In genomic region chr14:68819260-68819691, GRCh38 we compare ENCODE assay signal across 1 cellular context.
TF ChIP-seq lines count a peak whose summit lies in the region.

No MANE protein-coding gene starts in this region.

TF ChIP-seq in Ishikawa, 13 proteins besides CTCF, POLR2A, EP300 and RAD21 (continued from another document):
- TF ChIP-seq USF1 (IDR thresholded peaks at IDR 0.05) (no peak), TEAD4 (IDR thresholded peaks at IDR 0.05) (no peak), YY1 (IDR thresholded peaks at IDR 0.05; ENCODE audit: low read depth) (0 out of 2 replicates have a peak, but pooled peaks have one; percentile 16), CEBPB (IDR thresholded peaks at IDR 0.05) (no peak), TCF12 (IDR thresholded peaks at IDR 0.05; ENCODE audit: low read depth) (peak; percentile 83), NFIC (IDR thresholded peaks at IDR 0.05) (peak; percentile 58)
